8 cellular contexts compared by ENCODE assay signal in genomic region chr19:40750285-40751064, GRCh38. TPM values are rescaled to one million over a fixed set of nuclear protein-coding genes. Genes with fewer than 3 reads are reported as not detected.
DNase-seq lines count a peak whose midpoint lies in the region; ATAC-seq and TF ChIP-seq lines count a peak whose summit lies in the region.

A gene with protein sequence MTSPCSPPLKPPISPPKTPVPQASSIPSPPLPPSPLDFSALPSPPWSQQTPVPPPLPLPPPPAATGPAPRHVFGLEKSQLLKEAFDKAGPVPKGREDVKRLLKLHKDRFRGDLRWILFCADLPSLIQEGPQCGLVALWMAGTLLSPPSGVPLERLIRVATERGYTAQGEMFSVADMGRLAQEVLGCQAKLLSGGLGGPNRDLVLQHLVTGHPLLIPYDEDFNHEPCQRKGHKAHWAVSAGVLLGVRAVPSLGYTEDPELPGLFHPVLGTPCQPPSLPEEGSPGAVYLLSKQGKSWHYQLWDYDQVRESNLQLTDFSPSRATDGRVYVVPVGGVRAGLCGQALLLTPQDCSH (minus strand): TSS chr19:40750477. CDS start chr19:40749803, 674 bp downstream.

- H4K8ac ChIP-seq in IMR-90 (ENCODE audit: low read depth in 2 of 2, low read length in 2 of 2) = peak within 1 kb of the TSS; percentile 99 to 100

- in situ Hi-C loops in IMR-90 (cut with MboI; ENCODE audit: low sequenced_read_pairs) = no loop called here

- peak within 1 kb of the TSS; percentile 96 for H2AFZ ChIP-seq in IMR-90 (replicated peaks; ENCODE audit: low read length, poor library complexity)

- H3K9me3 ChIP-seq in IMR-90 (ENCODE audit: control insufficient read depth, insufficient read depth, low read length) = no peaks in the 10 kb centered on the region
- H3K9me3 ChIP-seq in mononuclear cell (ENCODE audit: low read depth, low read length) = no peaks in the 10 kb centered on the region

- peak within 1 kb of the TSS; percentile 99 for H3K4me2 ChIP-seq in IMR-90 (ENCODE audit: low read depth, low read length)

- peaks cover 17 to 38% of the 10 kb centered on the region in 2 experiments for H3K79me1 ChIP-seq in IMR-90 (ENCODE audit: low read depth in 1 of 2, low read length in 2 of 2)

- ATAC-seq in GM21528 (IDR thresholded peaks at IDR 0.05; ENCODE audit: low FRiP score, unreplicated experiment) = peak; percentile 82
- peak; percentile 94 for ATAC-seq in IMR-90 (ENCODE audit: low read depth)

- H3K14ac ChIP-seq in IMR-90 (replicated peaks; ENCODE audit: low read depth, low read length) = peak within 1 kb of the TSS; percentile 97

- H3K9ac ChIP-seq in IMR-90 (ENCODE audit: low read depth, low read length) = peak within 1 kb of the TSS; percentile 91

- WGBS in IMR-90 (ENCODE audit: extremely low coverage in 2 of 2, insufficient read length in 1 of 2), 2 experiments = 0% methylated on average over 32 of the region's 52 CpGs; no CpG with 5 or more reads in 1 of the 2 experiments

- peak within 1 kb of the TSS; percentile 89 for H3K56ac ChIP-seq in IMR-90 (ENCODE audit: extremely low read depth, insufficient read depth, low read length)

- H2AK5ac ChIP-seq in IMR-90 (ENCODE audit: low read depth, low read length) = peak within 1 kb of the TSS; percentile 99

- peak within 1 kb of the TSS; percentile 60; the same call in 2 of the 3 replicates for H2BK15ac ChIP-seq in IMR-90 (ENCODE audit: low read depth, low read length)

- peaks cover 15% of the 10 kb centered on the region for H4K20me1 ChIP-seq in IMR-90 (ENCODE audit: insufficient read depth, low read length)

- H3K36me3 ChIP-seq in IMR-90 (ENCODE audit: control insufficient read depth, insufficient read depth, low read length) = peaks cover 5% of the 10 kb centered on the region

- H3K9me1 ChIP-seq in IMR-90 (ENCODE audit: insufficient read depth, low read length) = peaks cover 7% of the 10 kb centered on the region; the same call in 1 of the 2 replicates

- H3K23ac ChIP-seq in IMR-90 (ENCODE audit: low read depth, low read length) = peak within 1 kb of the TSS; percentile 98

- DNase-seq in DMS 273 (lab: John Stamatoyannopoulos, UW; ENCODE audit: unreplicated experiment) (peak; percentile 100), IMR-90 (peak; percentile 100), OCI-M1 (lab: John Stamatoyannopoulos, UW) (peak; percentile 100), activated T-cell treated with anti-CD3 and anti-CD28 coated beads for 4 hours (peak; percentile 99), epithelial cell of esophagus (ENCODE audit: low read depth) (peak; percentile 100)
- peak; percentile 99 for DNase-seq in stimulated activated CD8-positive, alpha-beta memory T cell treated with anti-CD3 and anti-CD28 coated beads, Interleukin-4, amount 100 ng/mL, for 1 hour (ENCODE audit: low read depth in 2 of 2, low spot score in 1 of 2)

- TF ChIP-seq RAD21 in IMR-90 (IDR thresholded peaks at IDR 0.05; ENCODE audit: low read length) = no peak

- H2BK5ac ChIP-seq in IMR-90 (ENCODE audit: low read depth, low read length, poor library complexity, severe bottlenecking) = peak within 1 kb of the TSS; percentile 83

- peak within 1 kb of the TSS; percentile 85 for H3K27ac ChIP-seq in IMR-90 (ENCODE audit: insufficient read depth, low read length)

- H4K5ac ChIP-seq in IMR-90 (ENCODE audit: low read depth, low read length) = peak within 1 kb of the TSS; percentile 98

- H3K27me3 ChIP-seq in IMR-90 (ENCODE audit: control insufficient read depth, insufficient read depth, low read length) (no peaks in the 10 kb centered on the region), mononuclear cell (ENCODE audit: insufficient read depth, low read length) (no peaks in the 10 kb centered on the region)

- CTCF ChIA-PET in IMR-90 (lab: Yijun Ruan, JAX) = interaction anchor here (0.9 kb wide), 2 partner anchors 48 to 87 kb away, joined by 3 to 4 read pairs; partner anchors contain the start of gene EGLN2

- H3K4me3 ChIP-seq in IMR-90 (ENCODE audit: insufficient read depth, low read depth, low read length) (peak within 1 kb of the TSS; percentile 64), epithelial cell of esophagus (ENCODE audit: low read length) (peak within 1 kb of the TSS; percentile 99), mononuclear cell (ENCODE audit: low read length) (peak within 1 kb of the TSS; percentile 69)

- TF ChIP-seq CTCF in IMR-90 (conservative IDR thresholded peaks at IDR 0.05; ENCODE audit: low read depth, low read length) (no peak), epithelial cell of esophagus (IDR thresholded peaks at IDR 0.05; ENCODE audit: insufficient read depth, low read depth, low read length, missing control alignments) (no peak)

- peak within 1 kb of the TSS; percentile 100 for H2AK9ac ChIP-seq in IMR-90 (replicated peaks; ENCODE audit: low read depth, low read length, poor library complexity)

- H3K18ac ChIP-seq in IMR-90 (ENCODE audit: low read depth, low read length) = peak within 1 kb of the TSS; percentile 75

- H2BK20ac ChIP-seq in IMR-90 (ENCODE audit: low read depth, low read length) = peak within 1 kb of the TSS; percentile 30

- H2BK120ac ChIP-seq in IMR-90 (ENCODE audit: low read depth, low read length) = peak within 1 kb of the TSS; percentile 79

- POLR2A ChIA-PET in IMR-90 (lab: Charles Lee; ENCODE audit: unreplicated experiment) = interaction anchor here (0.6 to 0.7 kb wide), 2 partner anchors 28 to 668 kb away, joined by 3 to 4 read pairs; no protein-coding TSS in a partner anchor

- H3K4me1 ChIP-seq in IMR-90 (ENCODE audit: control insufficient read depth, insufficient read depth, low read length) (peaks cover 10% of the 10 kb centered on the region), mononuclear cell (ENCODE audit: insufficient read depth, low read length) (peaks cover 62% of the 10 kb centered on the region)

- intact Hi-C loops in IMR-90 (cut with micrococcal nuclease) = loop anchor here (2.0 to 5.0 kb wide), 4 partner anchors 28 to 60 kb away; partner anchors contain the start of genes COQ8B, EGLN2, ITPKC and NUMBL

- H3K4ac ChIP-seq in IMR-90 (ENCODE audit: low read depth, low read length) = peak within 1 kb of the TSS; percentile 98

- dilution Hi-C loops in IMR-90 (cut with HindIII; ENCODE audit: low sequenced_read_pairs, unreplicated experiment) = no loop called here

- peak within 1 kb of the TSS; percentile 97 for H4K91ac ChIP-seq in IMR-90 (ENCODE audit: insufficient read depth, low read depth, low read length)

- BruUV-seq in IMR-90 (replicated peaks; lab: Mats Ljungman, UMichigan) = no TSS peak

- peak; percentile 67 for TF ChIP-seq POLR2A in IMR-90 (IDR thresholded peaks at IDR 0.05; ENCODE audit: low read depth, low read length)

TF ChIP-seq in IMR-90, 13 proteins besides CTCF, POLR2A, EP300 and RAD21:
- peak; percentile 79 for TF ChIP-seq BHLHE40 (IDR thresholded peaks at IDR 0.05; ENCODE audit: low read depth, low read length)
- no peak for TF ChIP-seq MAFK (IDR thresholded peaks at IDR 0.05; ENCODE audit: low read depth, low read length)
- TF ChIP-seq CEBPB (IDR thresholded peaks at IDR 0.05; ENCODE audit: low read depth, low read length) = 0 out of 2 replicates have a peak, but pooled peaks have one; percentile 10
- 0 out of 2 replicates have a peak, but pooled peaks have one; percentile 86 for TF ChIP-seq CHD1 (IDR thresholded peaks at IDR 0.05; ENCODE audit: low read depth, low read length)
- TF ChIP-seq, protein P1, sequence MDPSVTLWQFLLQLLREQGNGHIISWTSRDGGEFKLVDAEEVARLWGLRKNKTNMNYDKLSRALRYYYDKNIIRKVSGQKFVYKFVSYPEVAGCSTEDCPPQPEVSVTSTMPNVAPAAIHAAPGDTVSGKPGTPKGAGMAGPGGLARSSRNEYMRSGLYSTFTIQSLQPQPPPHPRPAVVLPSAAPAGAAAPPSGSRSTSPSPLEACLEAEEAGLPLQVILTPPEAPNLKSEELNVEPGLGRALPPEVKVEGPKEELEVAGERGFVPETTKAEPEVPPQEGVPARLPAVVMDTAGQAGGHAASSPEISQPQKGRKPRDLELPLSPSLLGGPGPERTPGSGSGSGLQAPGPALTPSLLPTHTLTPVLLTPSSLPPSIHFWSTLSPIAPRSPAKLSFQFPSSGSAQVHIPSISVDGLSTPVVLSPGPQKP (IDR thresholded peaks at IDR 0.05; ENCODE audit: borderline replicate concordance, low read depth, low read length) = no peak
- peak; percentile 94 for TF ChIP-seq RFX5 (IDR thresholded peaks at IDR 0.05; ENCODE audit: low read depth, low read length)
- peak; percentile 92 for TF ChIP-seq MAZ (IDR thresholded peaks at IDR 0.05; ENCODE audit: borderline replicate concordance, low read depth, low read length)
- TF ChIP-seq FOS (IDR thresholded peaks at IDR 0.05; ENCODE audit: low read depth, low read length) = peak; percentile 70; the same call in 1 of the 2 replicates
- TF ChIP-seq, protein P2, sequence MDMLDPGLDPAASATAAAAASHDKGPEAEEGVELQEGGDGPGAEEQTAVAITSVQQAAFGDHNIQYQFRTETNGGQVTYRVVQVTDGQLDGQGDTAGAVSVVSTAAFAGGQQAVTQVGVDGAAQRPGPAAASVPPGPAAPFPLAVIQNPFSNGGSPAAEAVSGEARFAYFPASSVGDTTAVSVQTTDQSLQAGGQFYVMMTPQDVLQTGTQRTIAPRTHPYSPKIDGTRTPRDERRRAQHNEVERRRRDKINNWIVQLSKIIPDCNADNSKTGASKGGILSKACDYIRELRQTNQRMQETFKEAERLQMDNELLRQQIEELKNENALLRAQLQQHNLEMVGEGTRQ (IDR thresholded peaks at IDR 0.05; ENCODE audit: low read depth, low read length) = peak; percentile 100

RNA-seq across cellular contexts. Expression of the gene that starts here (rescaled TPM):
- total RNA-seq in IMR-90 (2012; rRNA removed) (0.28 and 0.54 TPM in 2 replicates), mononuclear cell (0.52 TPM)
- 4.9 and 5.4 TPM in 2 replicates for polyA plus RNA-seq in IMR-90 (2012; rRNA removed)
- 4.2 and 5.8 TPM in 2 replicates for polyA plus RNA-seq in IMR-90 (2012; cell fraction: cytosol; rRNA removed)
- polyA plus RNA-seq in IMR-90 (2012; cell fraction: nucleus; rRNA removed; ENCODE audit: low replicate concordance) = 6.8 and 12.2 TPM in 2 replicates

Comparison
In these comparisons a context has a peak if more than half of its experiments do, and no peak if none do; other contexts are left out.
1. Peak in every context shown above with its lines: DNase-seq, ATAC-seq, H3K4me3 ChIP-seq and H3K27ac ChIP-seq.